In the genomic region with DNA sequence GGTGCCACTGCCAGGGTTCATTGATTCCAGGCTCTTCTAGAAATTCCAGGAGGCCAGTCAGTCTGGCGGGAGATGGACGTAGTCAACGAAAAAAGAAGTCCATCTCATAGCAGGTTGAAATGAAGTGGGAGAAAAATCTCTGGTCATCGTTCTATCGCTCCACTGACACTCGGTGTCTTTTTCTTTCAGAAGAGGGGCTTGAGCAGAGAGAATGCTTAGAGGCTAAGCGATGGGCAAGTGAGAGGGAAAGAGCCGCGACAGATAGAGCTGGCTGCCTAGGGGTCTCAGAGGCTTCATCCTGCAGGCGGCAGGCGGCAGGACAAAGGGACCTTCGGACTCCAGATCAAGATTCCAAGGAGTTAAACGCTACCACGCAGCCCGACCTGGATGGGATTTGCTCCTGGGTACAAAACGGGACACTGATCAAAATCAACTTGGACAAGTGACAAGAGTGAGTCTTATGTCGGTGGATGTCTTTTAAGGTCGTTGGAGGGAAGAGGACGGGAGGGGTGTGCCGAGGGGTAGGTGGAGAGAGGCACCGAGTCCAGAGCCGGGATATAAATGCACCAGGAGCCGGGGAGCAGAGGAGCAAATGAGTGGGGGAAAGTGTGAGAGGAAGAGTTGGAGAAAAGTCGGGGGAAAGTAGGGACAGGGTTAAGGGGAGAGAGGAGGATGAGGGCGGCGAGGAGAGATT, we compare ENCODE assay signal across 12 cellular contexts. TPM values are rescaled to one million over a fixed set of nuclear protein-coding genes. Genes with fewer than 3 reads are reported as not detected.
DNase-seq lines count a peak whose midpoint lies in the region; TF ChIP-seq lines count a peak whose summit lies in the region.
"Had no signal": no experiment of that assay in that cellular context is flagged by ENCODE, and none has a peak within 500 bp of the region (broad histone marks: within the 10 kb centered on the region; RNA-seq: fewer than 3 reads in every experiment).

No MANE protein-coding gene starts in this region.

- H2BK120ac ChIP-seq in mesenchymal stem cell (ENCODE audit: low read depth, low read length) = no peak overlapping the region

- no peak overlapping the region for H3K4ac ChIP-seq in mesenchymal stem cell (ENCODE audit: low read depth in 1 of 2, low read length in 2 of 2)

- H2BK12ac ChIP-seq in mesenchymal stem cell (ENCODE audit: low read length in 2 of 2) = no peak overlapping the region

- H3K9me3 ChIP-seq in mesenchymal stem cell (ENCODE audit: control insufficient read depth, low read length) = no peaks in the 10 kb centered on the region
- no peaks in the 10 kb centered on the region for H3K9me3 ChIP-seq in Peyer's patch

- H3K27me3 Mint-ChIP-seq in activated naive CD4-positive, alpha-beta T cell treated with anti-CD3 and anti-CD28 coated beads, Interleukin-2, amount 50 U/mL, for 24 hours = peaks cover 57% of the 10 kb centered on the region
- peaks cover 51% of the 10 kb centered on the region for H3K27me3 Mint-ChIP-seq in type B pancreatic cell

- H4K91ac ChIP-seq in mesenchymal stem cell (ENCODE audit: low read length) = no peak overlapping the region

- no peak overlapping the region for H3K18ac ChIP-seq in mesenchymal stem cell (ENCODE audit: low read depth in 1 of 2, low read length in 2 of 2)

- H3K36me3 ChIP-seq in mesenchymal stem cell (ENCODE audit: control insufficient read depth in 1 of 2, insufficient read depth in 2 of 2, low read depth in 1 of 2, low read length in 2 of 2) (no peaks in the 10 kb centered on the region), Peyer's patch (no peaks in the 10 kb centered on the region)

- peak overlapping the region in 1 of 2 experiments; percentile 23 for H3K23ac ChIP-seq in mesenchymal stem cell (ENCODE audit: low read length in 2 of 2)

- peak overlapping the region; percentile 52 for H3K4me2 ChIP-seq in mesenchymal stem cell (ENCODE audit: low read length, poor library complexity, severe bottlenecking)
- H3K4me2 ChIP-seq: KMS-11 had no signal

- WGBS in mesenchymal stem cell = 9% methylated on average over 26 of the region's 26 CpGs

- H3K4me3 ChIP-seq in mesenchymal stem cell (ENCODE audit: insufficient read depth in 1 of 2, low read depth in 1 of 2, low read length in 2 of 2) (no peak overlapping the region), Peyer's patch (peak overlapping the region in 1 of 4 donors; percentile 65)

- no peak overlapping the region for H2AK5ac ChIP-seq in mesenchymal stem cell (ENCODE audit: low read length, severe bottlenecking)

- H3K4me3 Mint-ChIP-seq in activated naive CD4-positive, alpha-beta T cell treated with anti-CD3 and anti-CD28 coated beads, Interleukin-2, amount 50 U/mL, for 24 hours = peak overlapping the region; percentile 47
- peak overlapping the region; percentile 90 for H3K4me3 Mint-ChIP-seq in type B pancreatic cell

- no peak overlapping the region for H2BK15ac ChIP-seq in mesenchymal stem cell (ENCODE audit: low read depth, poor library complexity, severe bottlenecking)

- H2BK5ac ChIP-seq in mesenchymal stem cell (ENCODE audit: low read depth, low read length, poor library complexity, severe bottlenecking) = no peak overlapping the region

- H3K79me1 ChIP-seq in mesenchymal stem cell (replicated peaks; ENCODE audit: low read length, poor library complexity, severe bottlenecking) = no peaks in the 10 kb centered on the region

- H3K14ac ChIP-seq in mesenchymal stem cell (ENCODE audit: low read length in 2 of 2) = no peak overlapping the region

- peak; percentile 24 for TF ChIP-seq CTCF in type B pancreatic cell (conservative IDR thresholded peaks at IDR 0.05)
- no peak for TF ChIP-seq CTCF in Peyer's patch (IDR thresholded peaks at IDR 0.05)

- no peak overlapping the region for H4K8ac ChIP-seq in mesenchymal stem cell (ENCODE audit: low read length)

- H3K27me3 ChIP-seq in mesenchymal stem cell (ENCODE audit: control insufficient read depth in 1 of 2, insufficient read depth in 1 of 2, low read length in 2 of 2) (peaks cover 48 to 53% of the 10 kb centered on the region in 2 experiments), Peyer's patch (peaks cover 0 to 17% of the 10 kb centered on the region in 2 donors)

- H3K4me1 ChIP-seq in mesenchymal stem cell (ENCODE audit: control insufficient read depth, insufficient read depth, low read depth, low read length) (peaks cover 15% of the 10 kb centered on the region), Peyer's patch (peaks cover 0 to 7% (median 4%) of the 10 kb centered on the region in 4 donors)

- H3K9ac ChIP-seq in mesenchymal stem cell (ENCODE audit: low read length) = no peak overlapping the region
- H3K9ac ChIP-seq: KMS-11 had no signal

- H3K27ac Mint-ChIP-seq in activated naive CD4-positive, alpha-beta T cell treated with anti-CD3 and anti-CD28 coated beads, Interleukin-2, amount 50 U/mL, for 24 hours = no peak overlapping the region
- H3K27ac Mint-ChIP-seq in type B pancreatic cell = peak overlapping the region; percentile 42

- no peak for TF ChIP-seq POLR2A in Peyer's patch (IDR thresholded peaks at IDR 0.05)

- H3K4me1 Mint-ChIP-seq in activated naive CD4-positive, alpha-beta T cell treated with anti-CD3 and anti-CD28 coated beads, Interleukin-2, amount 50 U/mL, for 24 hours = peaks cover 17% of the 10 kb centered on the region
- H3K4me1 Mint-ChIP-seq in type B pancreatic cell (ENCODE audit: unreplicated experiment) = peaks cover 30% of the 10 kb centered on the region

- no peak for DNase-seq in activated naive CD4-positive, alpha-beta T cell treated with anti-CD3 and anti-CD28 coated beads, Interleukin-2, amount 50 U/mL, for 16 hours
- peak; percentile 68 for DNase-seq in cerebellum (ENCODE audit: low spot score)
- DNase-seq in mesenchymal stem cell = no peak
- no peak for DNase-seq in type B pancreatic cell (ENCODE audit: extremely low spot score, unreplicated experiment)
- no peak for DNase-seq in dermis blood vessel endothelial cell
- DNase-seq in OCI-M2 (lab: John Stamatoyannopoulos, UW; ENCODE audit: unreplicated experiment) = no peak
- DNase-seq in Peyer's patch = no peak
- DNase-seq: stimulated activated CD4-positive, alpha-beta T cell treated with anti-CD3 and anti-CD28 coated beads, Interleukin-4, amount 100 ng/mL, for 24 hours had no signal

- H3K27ac ChIP-seq in mesenchymal stem cell (ENCODE audit: low read length, poor library complexity, severe bottlenecking) = no peak overlapping the region
- H3K27ac ChIP-seq in Peyer's patch = no peak overlapping the region
- H3K27ac ChIP-seq: KMS-11 had no signal

- no peaks in the 10 kb centered on the region for H3K36me3 Mint-ChIP-seq in activated naive CD4-positive, alpha-beta T cell treated with anti-CD3 and anti-CD28 coated beads, Interleukin-2, amount 50 U/mL, for 24 hours
- peaks cover 3% of the 10 kb centered on the region for H3K36me3 Mint-ChIP-seq in type B pancreatic cell

- H2AFZ ChIP-seq in mesenchymal stem cell (ENCODE audit: low read depth, low read length) = peak overlapping the region; percentile 14

- H3K9me3 Mint-ChIP-seq in activated naive CD4-positive, alpha-beta T cell treated with anti-CD3 and anti-CD28 coated beads, Interleukin-2, amount 50 U/mL, for 24 hours = no peaks in the 10 kb centered on the region
- H3K9me3 Mint-ChIP-seq in type B pancreatic cell = no peaks in the 10 kb centered on the region

RNA-seq across cellular contexts. Expression of gene TMEM178A, which starts 0.7 kb away (rescaled TPM):
- 26.8 TPM for total RNA-seq in cerebellum
- 8.1 TPM for polyA plus RNA-seq in mesenchymal stem cell (2013, experiment 1 of 2)
- 7.9 TPM for polyA plus RNA-seq in mesenchymal stem cell (2013, experiment 2 of 2)
- total RNA-seq in type B pancreatic cell (ENCODE audit: low replicate concordance) = 3.1 and 9.3 TPM in 2 replicates
- total RNA-seq in dermis blood vessel endothelial cell = not detected in 2 replicates
- total RNA-seq in Peyer's patch = 1 to 10 TPM in 3 of 4 donors, under 1 TPM in 1; 0.70 to 9.9 (median 3.9) TPM
- total RNA-seq: mononuclear cell, NCI-H460 had no signal
